In the genomic region with DNA sequence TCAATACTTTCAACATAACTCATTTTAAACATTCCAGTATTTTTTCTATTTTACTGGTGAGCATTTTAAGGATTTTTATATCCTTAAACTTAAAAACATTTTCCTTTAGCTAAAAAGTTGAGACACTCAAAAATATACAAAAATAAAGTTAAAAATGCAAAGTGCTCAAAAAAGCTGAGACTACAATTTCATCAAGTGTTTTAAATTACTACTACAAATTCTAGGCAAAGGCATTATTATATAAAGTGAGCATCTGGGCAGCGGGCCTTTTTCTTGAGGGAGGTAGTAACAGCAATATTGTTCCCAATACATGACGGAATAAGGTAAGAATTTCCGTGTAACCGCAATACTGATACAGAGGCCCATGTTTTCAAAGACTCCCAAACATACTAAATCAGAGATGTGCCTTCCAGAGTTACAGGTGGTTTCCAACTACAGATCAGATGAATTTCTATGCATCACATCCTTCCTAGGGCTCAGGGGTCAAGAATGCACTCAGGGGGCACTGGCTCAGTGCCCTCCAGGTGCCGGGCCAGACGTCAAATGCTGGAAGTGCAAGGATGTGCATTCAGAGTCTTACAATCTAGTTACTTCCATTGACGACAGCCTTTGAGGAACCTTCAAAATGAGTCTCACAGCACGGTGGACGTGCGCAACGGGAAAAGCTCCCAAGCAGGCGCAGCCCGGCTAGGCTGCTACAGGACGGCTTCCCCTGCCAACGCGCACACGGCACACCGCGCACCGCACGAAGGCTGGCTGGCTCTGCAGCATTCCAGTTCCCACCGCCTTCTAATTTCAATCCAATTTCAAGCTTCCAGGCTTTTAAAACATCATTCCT, we compare ENCODE assay signal across 8 cellular contexts. TPM values are rescaled to one million over a fixed set of nuclear protein-coding genes. Genes with fewer than 3 reads are reported as not detected.
DNase-seq lines count a peak whose midpoint lies in the region; ATAC-seq, FAIRE-seq and TF ChIP-seq lines count a peak whose summit lies in the region.

No MANE protein-coding gene starts in this region.

- H3K9me3 ChIP-seq in esophagus (ENCODE audit: control insufficient read depth in 2 of 2, insufficient read depth in 1 of 2, low read depth in 1 of 2, low read length in 1 of 2) = no peaks in the 10 kb centered on the region
- H3K9me3 ChIP-seq in muscle layer of duodenum (ENCODE audit: control insufficient read depth in 1 of 2, low read length in 2 of 2) = no peaks in the 10 kb centered on the region
- no peaks in the 10 kb centered on the region for H3K9me3 ChIP-seq in thymus (ENCODE audit: control insufficient read depth)

- H3K27me3 Mint-ChIP-seq in GM23338 (ENCODE audit: insufficient read depth, low read depth, poor library complexity) = peaks cover 14% of the 10 kb centered on the region

- FAIRE-seq in G401.6 (lab: Jason Lieb, UNC) = peak; percentile 78

- 0 out of 2 replicates have a peak overlapping the region, but pooled peaks have one; percentile 18 for H3K27ac Mint-ChIP-seq in GM23338

- TF ChIP-seq CTCF in GM23338 (conservative IDR thresholded peaks at IDR 0.05; ENCODE audit: low read depth in 2 of 2) = no peak

- H3K4me3 ChIP-seq in GM23338 (peak overlapping the region; percentile 89), esophagus (ENCODE audit: low read depth in 1 of 2, low read length in 2 of 2) (peak overlapping the region; percentile 84 to 85), muscle layer of duodenum (ENCODE audit: low read depth in 1 of 2, low read length in 2 of 2) (peak overlapping the region; percentile 74 to 99), thymus (ENCODE audit: low read length) (peak overlapping the region; percentile 90)

- peak; percentile 61 for ATAC-seq in GM23338

- H3K9me3 Mint-ChIP-seq in GM23338 = no peaks in the 10 kb centered on the region

- peaks cover 58% of the 10 kb centered on the region for H3K79me2 ChIP-seq in GM23338 (replicated peaks; ENCODE audit: insufficient read depth)

- peaks cover 4% of the 10 kb centered on the region for H3K36me3 Mint-ChIP-seq in GM23338 (ENCODE audit: low read depth)

- WGBS in esophagus, 2 donors = 1 to 3% methylated on average over 22 of the region's 22 CpGs
- 8% methylated on average over 22 of the region's 22 CpGs for WGBS in thymus

- H3K4me1 Mint-ChIP-seq in GM23338 = peaks cover 38% of the 10 kb centered on the region

- no peak overlapping the region for H3K27ac ChIP-seq in GM23338 (ENCODE audit: low read depth)
- H3K27ac ChIP-seq in esophagus (ENCODE audit: low read depth in 2 of 2, low read length in 1 of 2) = peak overlapping the region; percentile 94
- peak overlapping the region; percentile 93 for H3K27ac ChIP-seq in muscle layer of duodenum (ENCODE audit: low read length)
- H3K27ac ChIP-seq in thymus (ENCODE audit: low read depth) = peak overlapping the region; percentile 98

- no peaks in the 10 kb centered on the region; the same call in 1 of the 2 replicates for H3F3A ChIP-seq in GM23338 (replicated peaks; ENCODE audit: low read depth)

- H3K27me3 ChIP-seq in GM23338 (ENCODE audit: insufficient read depth) (peaks cover 11% of the 10 kb centered on the region), esophagus (ENCODE audit: control insufficient read depth in 1 of 2, insufficient read depth in 2 of 2, low read length in 2 of 2) (no peaks in the 10 kb centered on the region), muscle layer of duodenum (ENCODE audit: low read depth, low read length) (no peaks in the 10 kb centered on the region), thymus (ENCODE audit: control insufficient read depth, insufficient read depth) (no peaks in the 10 kb centered on the region)

- peaks cover 33% of the 10 kb centered on the region for H4K20me1 ChIP-seq in GM23338 (replicated peaks; ENCODE audit: insufficient read depth)

- H2AFZ ChIP-seq in GM23338 = peak overlapping the region; percentile 87

- DNase-seq in GM23338 (ENCODE audit: low spot score) (peak; percentile 66), NCI-H2107 treated with DMSO at 0.1 percent for 48 hours (lab: John Stamatoyannopoulos, UW; ENCODE audit: unreplicated experiment) (peak; percentile 39), activated T-cell treated with anti-CD3 and anti-CD28 coated beads for 48 hours (ENCODE audit: low read depth) (peak; percentile 38)
- DNase-seq in NK-92 treated with Interleukin-12 subunit alpha and Interleukin-12 subunit beta, amount 100 ng/mL, for 24 hours (lab: John Stamatoyannopoulos, UW) = no peak

- H3K4me1 ChIP-seq in GM23338 (ENCODE audit: insufficient read depth) (peaks cover 26% of the 10 kb centered on the region), esophagus (ENCODE audit: control insufficient read depth in 2 of 2, insufficient read depth in 2 of 2, low read length in 1 of 2) (peaks cover 0 to 2% of the 10 kb centered on the region in 2 donors), muscle layer of duodenum (ENCODE audit: control insufficient read depth in 1 of 2, insufficient read depth in 2 of 2, low read length in 2 of 2) (peaks cover 0 to 16% of the 10 kb centered on the region in 2 donors), thymus (ENCODE audit: control insufficient read depth, insufficient read depth, low read length) (peaks cover 6% of the 10 kb centered on the region)

- H3K36me3 ChIP-seq in GM23338 (ENCODE audit: insufficient read depth) (peaks cover 3% of the 10 kb centered on the region; the same call in 1 of the 2 replicates), esophagus (ENCODE audit: control insufficient read depth in 2 of 2, insufficient read depth in 2 of 2, low read length in 1 of 2) (no peaks in the 10 kb centered on the region), muscle layer of duodenum (ENCODE audit: control insufficient read depth in 1 of 2, insufficient read depth in 2 of 2, low read length in 2 of 2) (no peaks in the 10 kb centered on the region), thymus (ENCODE audit: control insufficient read depth, insufficient read depth) (no peaks in the 10 kb centered on the region)

- peak overlapping the region; percentile 87 for H3K4me3 Mint-ChIP-seq in GM23338

- H3K4me2 ChIP-seq in GM23338 = peak overlapping the region; percentile 94

- H3K9me2 ChIP-seq in GM23338 (ENCODE audit: insufficient read depth) = no peaks in the 10 kb centered on the region

TF ChIP-seq in GM23338, 12 proteins besides CTCF, POLR2A, EP300 and RAD21 (continues in another document):
- TF ChIP-seq CREB1 (CRISPR knock-in tag; IDR thresholded peaks at IDR 0.05; ENCODE audit: low read depth) = no peak

RNA-seq across cellular contexts. Expression of gene PHF10, which starts 1.7 kb away (rescaled TPM):
- 44.7 and 48.1 TPM in 2 replicates for total RNA-seq in GM23338 (2014; rRNA removed; shearing (Covaris generic))
- polyA plus RNA-seq in GM23338 (2016; fragmentation: Nextera tagmentation; extraction: Ambion mirVana) (15.7 and 16.5 TPM in 2 replicates), esophagus (10 to 100 TPM; 30.0 to 30.8 TPM), thymus (90.0 TPM)

RNA-seq across cellular contexts. Expression of gene C6orf120, which starts 20.7 kb away (rescaled TPM):
- 49.3 and 57.3 TPM in 2 replicates for total RNA-seq in GM23338 (2014; rRNA removed; shearing (Covaris generic))
- 18.3 and 18.8 TPM in 2 replicates for polyA plus RNA-seq in GM23338 (2016; fragmentation: Nextera tagmentation; extraction: Ambion mirVana)
- polyA plus RNA-seq in esophagus = 1 to 10 TPM; 3.4 to 7.3 TPM
- polyA plus RNA-seq in thymus = 12.2 TPM

RNA-seq across cellular contexts. Expression of gene WDR27, which starts 20.8 kb away (rescaled TPM):
- total RNA-seq in GM23338 (2014; rRNA removed; shearing (Covaris generic)) = 65.9 and 80.4 TPM in 2 replicates
- polyA plus RNA-seq in GM23338 (2016; fragmentation: Nextera tagmentation; extraction: Ambion mirVana) = 42.8 and 55.3 TPM in 2 replicates
- 10 to 100 TPM; 10.3 to 24.0 TPM for polyA plus RNA-seq in esophagus
- polyA plus RNA-seq in thymus = 42.0 TPM

RNA-seq across cellular contexts. Expression of gene DYNLT2, which starts 28.8 kb away (rescaled TPM):
- 2.8 and 3.3 TPM in 2 replicates for total RNA-seq in GM23338 (2014; rRNA removed; shearing (Covaris generic))
- polyA plus RNA-seq in GM23338 (2016; fragmentation: Nextera tagmentation; extraction: Ambion mirVana) (1.6 and 4.4 TPM in 2 replicates), esophagus (1 to 10 TPM; 1.3 to 2.7 TPM), thymus (8.9 TPM)

RNA-seq across cellular contexts. Expression of gene ERMARD, which starts 28.8 kb away (rescaled TPM):
- total RNA-seq in GM23338 (2014; rRNA removed; shearing (Covaris generic)) = 7.6 and 11.7 TPM in 2 replicates
- polyA plus RNA-seq in GM23338 (2016; fragmentation: Nextera tagmentation; extraction: Ambion mirVana) (8.5 and 8.6 TPM in 2 replicates), esophagus (10 to 100 TPM; 18.4 to 49.9 TPM), thymus (104 TPM)
